In the genomic region with DNA sequence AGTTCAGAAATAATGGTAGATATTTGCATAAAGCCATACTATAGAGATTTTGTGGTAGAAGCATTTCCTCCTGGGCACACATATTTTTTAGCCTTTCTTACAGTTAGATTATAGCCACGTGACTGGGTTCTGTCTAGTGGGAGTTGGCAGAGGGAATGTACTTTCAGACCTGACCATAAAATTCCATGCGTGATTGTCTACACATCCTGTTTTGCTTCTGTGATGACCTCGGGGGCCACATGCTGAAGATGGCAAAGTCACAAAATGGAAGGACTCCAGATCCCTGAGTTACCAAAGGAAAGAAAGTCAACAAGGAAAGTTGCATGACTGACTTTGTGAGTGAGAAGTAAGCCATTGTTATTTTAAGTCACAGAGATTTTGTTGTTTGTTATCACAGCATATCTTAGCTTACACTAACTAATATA, we compare ENCODE assay signal across 15 cellular contexts. TPM values are rescaled to one million over a fixed set of nuclear protein-coding genes. Genes with fewer than 3 reads are reported as not detected.
A peak's percentile ranks its signal among the peaks of the same experiment; 100 is the strongest.
DNase-seq lines count a peak whose midpoint lies in the region; ATAC-seq and TF ChIP-seq lines count a peak whose summit lies in the region.
"Had no signal": no experiment of that assay in that cellular context is flagged by ENCODE, and none has a peak within 500 bp of the region (broad histone marks: within the 10 kb centered on the region; RNA-seq: fewer than 3 reads in every experiment).

No MANE protein-coding gene starts in this region.

- H3K27me3 ChIP-seq in esophagus muscularis mucosa, result no peaks in the 10 kb centered on the region
- H3K27me3 ChIP-seq: gastrocnemius medialis, upper lobe of right lung had no signal

- DNase-seq in AG08395 (ENCODE audit: low spot score), result peak; percentile 36
- DNase-seq in HFF-Myc (ENCODE audit: extremely low read depth, low read depth), result peak; percentile 41
- peak; percentile 12 for DNase-seq in RPMI8226
- DNase-seq in fibroblast of the aortic adventitia (ENCODE audit: low read depth), result peak; percentile 79
- no peak for DNase-seq in SKM-1 treated with dmso at 0.1 percent for 144 hours (lab: John Stamatoyannopoulos, UW; ENCODE audit: unreplicated experiment)
- no peak for DNase-seq in NOMO-1 (lab: John Stamatoyannopoulos, UW; ENCODE audit: unreplicated experiment in 2 of 2)
- DNase-seq in esophagus muscularis mucosa (ENCODE audit: extremely low spot score), result no peak
- DNase-seq: ACHN; activated CD8-positive, alpha-beta T cell treated with anti-CD3 and anti-CD28 coated beads, Interleukin-2, amount 10 ng/mL, durations not matched to agents 7 days and 5 days; activated naive CD4-positive, alpha-beta T cell treated with anti-CD3 and anti-CD28 coated beads for 36 hours; gastrocnemius medialis; left cardiac atrium; NCI-H82; upper lobe of right lung had no signal

- TF ChIP-seq CTCF in HFF-Myc (IDR thresholded peaks at IDR 0.05; ENCODE audit: low read depth, low read length, missing control alignments), result no peak
- no peak for TF ChIP-seq CTCF in fibroblast of the aortic adventitia (IDR thresholded peaks at IDR 0.05; ENCODE audit: insufficient read depth, low read length)
- no peak for TF ChIP-seq CTCF in esophagus muscularis mucosa (IDR thresholded peaks at IDR 0.05)

- H3K9me3 ChIP-seq in esophagus muscularis mucosa, result no peaks in the 10 kb centered on the region
- H3K9me3 ChIP-seq: gastrocnemius medialis, upper lobe of right lung had no signal

- no peak overlapping the region for H3K4me3 ChIP-seq in HFF-Myc (replicated peaks; ENCODE audit: low read depth, low read length)
- H3K4me3 ChIP-seq in fibroblast of the aortic adventitia (ENCODE audit: low read depth, low read length), result no peak overlapping the region
- no peak overlapping the region for H3K4me3 ChIP-seq in esophagus muscularis mucosa
- H3K4me3 ChIP-seq: gastrocnemius medialis, upper lobe of right lung had no signal

- peaks cover 0 to 6% (median 5%) of the 10 kb centered on the region in 4 donors for H3K4me1 ChIP-seq in esophagus muscularis mucosa
- H3K4me1 ChIP-seq: gastrocnemius medialis, upper lobe of right lung had no signal

- H3K27ac ChIP-seq in esophagus muscularis mucosa (replicated peaks in 1 of 4), result no peak overlapping the region
- H3K27ac ChIP-seq: upper lobe of right lung had no signal

- no peak for TF ChIP-seq EP300 in esophagus muscularis mucosa (IDR thresholded peaks at IDR 0.05)

- no peak for TF ChIP-seq POLR2A in esophagus muscularis mucosa (IDR thresholded peaks at IDR 0.05; ENCODE audit: low read depth)

- ATAC-seq in HG03108 (IDR thresholded peaks at IDR 0.05; ENCODE audit: unreplicated experiment), result no peak
- ATAC-seq: activated CD8-positive, alpha-beta T cell treated with anti-CD3 and anti-CD28 coated beads, Interleukin-2, amount 10 ng/mL, durations not matched to agents 7 days and 5 days; gastrocnemius medialis; left cardiac atrium; upper lobe of right lung had no signal

- no peaks in the 10 kb centered on the region for H3K36me3 ChIP-seq in esophagus muscularis mucosa
- H3K36me3 ChIP-seq: gastrocnemius medialis, upper lobe of right lung had no signal

- intact Hi-C loops in esophagus muscularis mucosa (cut with DNase I), result no loop called here

- WGBS in esophagus muscularis mucosa, result 76% methylated on average over 3 of the region's 3 CpGs

RNA-seq across cellular contexts. Expression of a gene that starts 14.6 kb away (rescaled TPM):
- total RNA-seq in fibroblast of the aortic adventitia (ENCODE audit: low replicate concordance) (20.4 and 121 TPM in 2 replicates), esophagus muscularis mucosa (10 to 100 TPM; 10.9 to 17.0 (median 12.6) TPM)

RNA-seq across cellular contexts. Expression of a gene that starts 44.0 kb away (rescaled TPM):
- total RNA-seq in fibroblast of the aortic adventitia (ENCODE audit: low replicate concordance) (21.7 and 44.2 TPM in 2 replicates), esophagus muscularis mucosa (10 to 100 TPM; 21.0 to 32.8 (median 21.6) TPM)

RNA-seq across cellular contexts. Expression of a gene that starts 49.0 kb away (rescaled TPM):
- total RNA-seq in fibroblast of the aortic adventitia (ENCODE audit: low replicate concordance), result 23.2 and 34.0 TPM in 2 replicates
- total RNA-seq in esophagus muscularis mucosa, result 10 to 100 TPM; 23.9 to 40.3 (median 30.4) TPM

Comparison
In these comparisons a context has a peak if more than half of its experiments do, and no peak if none do; other contexts are left out.
1. DNase-seq: peak in AG08395 (single experiment), HFF-Myc (single experiment), RPMI8226 (single experiment) and fibroblast of the aortic adventitia (single experiment); none in SKM-1 treated with dmso at 0.1 percent for 144 hours (single experiment), NOMO-1 (0 of 2) and esophagus muscularis mucosa (single experiment).